1 cellular context compared by ENCODE assay signal in the genomic region with DNA sequence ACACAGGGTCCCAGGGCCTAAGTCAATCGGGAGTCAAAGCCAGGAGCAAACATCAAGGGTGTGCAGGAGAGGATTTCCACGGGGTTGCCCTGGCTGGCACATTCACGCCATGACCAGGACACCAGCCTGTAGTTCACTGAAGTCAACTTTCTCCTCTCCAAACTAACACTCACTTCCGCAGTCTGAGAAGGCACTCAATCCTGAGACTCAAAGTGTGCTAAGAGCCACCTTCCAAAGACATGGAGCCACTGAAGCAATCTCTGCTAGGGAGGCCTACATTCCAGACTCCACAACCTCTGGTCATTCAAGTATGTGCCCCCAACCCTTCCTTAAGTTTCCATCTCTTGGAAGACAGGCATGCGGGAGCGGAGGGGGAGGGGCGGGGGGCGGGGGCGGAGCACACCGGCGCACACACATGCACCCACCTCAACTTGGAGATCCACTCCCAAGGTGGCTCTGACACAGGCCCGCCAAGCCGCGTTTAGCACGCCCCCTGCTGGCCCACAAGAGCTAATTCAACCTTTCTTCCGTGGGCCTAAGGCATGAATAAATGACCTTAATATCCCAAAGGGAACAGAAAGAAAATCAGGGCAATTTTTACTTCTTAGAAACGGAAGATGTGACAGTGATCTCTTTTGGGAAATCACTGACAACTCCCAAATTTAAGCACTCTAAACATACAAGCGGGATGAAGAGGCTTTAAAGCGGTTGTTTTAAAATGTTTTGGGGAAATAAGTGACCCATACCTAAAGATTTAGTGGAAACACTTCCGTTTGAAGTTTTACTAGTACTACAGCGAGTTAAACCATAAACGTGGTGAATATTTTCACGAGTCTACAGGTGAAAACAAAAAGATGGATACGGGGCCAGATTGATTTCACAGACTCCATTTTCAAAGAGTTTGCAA.
TF ChIP-seq lines count a peak whose summit lies in the region.

No MANE protein-coding gene starts in this region.

TF ChIP-seq in HEK293, 187 proteins besides CTCF, POLR2A, EP300 and RAD21 (continued from another document):
- no peak for TF ChIP-seq PRDM6 (tag by site-specific recombination; IDR thresholded peaks at IDR 0.05)
- no peak for TF ChIP-seq ZNF623 (tag by site-specific recombination; IDR thresholded peaks at IDR 0.05)
- TF ChIP-seq ZNF140 (tag by site-specific recombination; IDR thresholded peaks at IDR 0.05): no peak
- no peak for TF ChIP-seq SCRT2 (tag by site-specific recombination; IDR thresholded peaks at IDR 0.05)
- TF ChIP-seq ZNF24 (tag by site-specific recombination; IDR thresholded peaks at IDR 0.05): no peak
- TF ChIP-seq FEZF1 (tag by site-specific recombination; IDR thresholded peaks at IDR 0.05): no peak
- no peak for TF ChIP-seq ZNF121 (tag by site-specific recombination; IDR thresholded peaks at IDR 0.05)
- TF ChIP-seq SCRT1 (tag by site-specific recombination; IDR thresholded peaks at IDR 0.05; ENCODE audit: borderline replicate concordance): no peak
- no peak for TF ChIP-seq KLF10 (tag by site-specific recombination; IDR thresholded peaks at IDR 0.05)
